1 cellular context compared by ENCODE assay signal in the genomic region with DNA sequence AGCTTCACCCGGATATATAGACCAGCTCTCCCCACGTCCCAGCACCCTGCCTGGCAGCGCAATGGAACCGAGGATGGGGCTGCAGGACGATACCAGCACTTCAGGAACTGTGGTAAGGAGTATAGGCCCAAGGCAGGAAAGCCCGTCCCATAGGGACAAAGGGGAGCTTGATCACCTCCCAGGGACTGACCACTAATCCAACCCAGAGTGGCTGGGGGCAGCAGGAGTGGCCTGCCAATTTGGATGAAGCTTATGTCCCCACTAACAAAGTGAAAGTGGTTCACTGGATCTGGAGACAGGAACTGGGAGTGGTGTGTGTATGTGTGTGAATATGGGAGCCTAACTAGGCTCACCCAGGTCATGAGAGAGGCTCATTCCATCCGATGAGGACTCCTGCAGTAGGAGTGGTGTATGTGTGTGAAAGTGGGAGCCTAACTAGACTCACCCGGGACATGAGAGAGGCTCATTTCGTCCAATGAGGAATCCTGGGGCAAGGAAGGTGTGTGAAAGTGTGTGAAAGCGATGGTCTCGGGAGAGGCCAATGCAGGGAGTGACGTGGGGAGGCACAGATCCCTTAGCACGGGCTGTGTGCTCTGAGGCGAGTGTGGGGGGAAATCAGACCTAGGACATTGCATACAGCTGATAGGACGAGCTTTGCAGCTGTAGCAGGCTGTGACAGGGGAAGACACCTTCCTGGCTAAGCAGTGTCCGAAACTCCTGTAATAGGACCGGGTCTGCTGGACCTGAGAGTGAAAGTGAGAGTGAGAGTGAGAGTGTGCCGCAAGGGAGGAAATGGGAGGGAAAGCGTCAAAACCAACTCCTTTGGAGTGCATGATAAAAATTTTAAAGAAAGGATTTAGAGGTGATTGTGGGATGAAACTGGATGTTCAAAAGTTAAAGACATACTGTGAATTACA.
TF ChIP-seq lines count a peak whose summit lies in the region.

No MANE protein-coding gene starts in this region.

TF ChIP-seq in liver, 16 proteins besides CTCF, POLR2A, EP300 and RAD21 (continued from another document):
- TF ChIP-seq, protein P1, sequence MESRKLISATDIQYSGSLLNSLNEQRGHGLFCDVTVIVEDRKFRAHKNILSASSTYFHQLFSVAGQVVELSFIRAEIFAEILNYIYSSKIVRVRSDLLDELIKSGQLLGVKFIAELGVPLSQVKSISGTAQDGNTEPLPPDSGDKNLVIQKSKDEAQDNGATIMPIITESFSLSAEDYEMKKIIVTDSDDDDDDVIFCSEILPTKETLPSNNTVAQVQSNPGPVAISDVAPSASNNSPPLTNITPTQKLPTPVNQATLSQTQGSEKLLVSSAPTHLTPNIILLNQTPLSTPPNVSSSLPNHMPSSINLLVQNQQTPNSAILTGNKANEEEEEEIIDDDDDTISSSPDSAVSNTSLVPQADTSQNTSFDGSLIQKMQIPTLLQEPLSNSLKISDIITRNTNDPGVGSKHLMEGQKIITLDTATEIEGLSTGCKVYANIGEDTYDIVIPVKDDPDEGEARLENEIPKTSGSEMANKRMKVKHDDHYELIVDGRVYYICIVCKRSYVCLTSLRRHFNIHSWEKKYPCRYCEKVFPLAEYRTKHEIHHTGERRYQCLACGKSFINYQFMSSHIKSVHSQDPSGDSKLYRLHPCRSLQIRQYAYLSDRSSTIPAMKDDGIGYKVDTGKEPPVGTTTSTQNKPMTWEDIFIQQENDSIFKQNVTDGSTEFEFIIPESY (IDR thresholded peaks at IDR 0.05) = no peak
- TF ChIP-seq GABPA (IDR thresholded peaks at IDR 0.05 in 1 of 2, conservative IDR thresholded peaks at IDR 0.05 in 1 of 2) (no peak), RXRA (IDR thresholded peaks at IDR 0.05) (no peak)
